23 cellular contexts compared by ENCODE assay signal in the genomic region with DNA sequence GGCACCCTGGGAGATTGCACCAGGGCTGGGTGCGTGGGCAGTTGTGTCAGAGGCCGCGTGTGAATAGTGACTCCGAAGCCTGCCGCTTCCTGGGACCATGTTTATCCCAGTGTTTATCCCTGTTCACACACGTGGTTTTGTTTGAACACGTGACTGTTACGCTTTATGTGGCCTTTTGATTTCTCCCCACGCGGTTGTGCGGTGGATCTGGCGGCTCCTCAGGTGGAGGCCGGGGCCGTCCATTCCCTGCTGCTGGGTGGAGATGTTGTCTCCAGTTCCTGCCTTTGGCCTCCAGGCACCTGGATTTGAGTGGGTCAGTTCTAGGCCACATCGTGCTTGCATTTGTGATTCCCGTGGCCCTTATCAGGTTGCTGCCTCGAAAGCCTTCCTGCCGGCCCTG. TPM values are rescaled to one million over a fixed set of nuclear protein-coding genes. Genes with fewer than 3 reads are reported as not detected.
DNase-seq lines count a peak whose midpoint lies in the region; ATAC-seq, FAIRE-seq and TF ChIP-seq lines count a peak whose summit lies in the region.
"Had no signal": no experiment of that assay in that cellular context is flagged by ENCODE, and none has a peak within 500 bp of the region (broad histone marks: within the 10 kb centered on the region; RNA-seq: fewer than 3 reads in every experiment).

No MANE protein-coding gene starts in this region.

- no peak for ATAC-seq in right lobe of liver
- no peak for ATAC-seq in HepG2
- no peak for ATAC-seq in K562

- TF ChIP-seq RAD21 in HepG2 (CRISPR knock-in tag; IDR thresholded peaks at IDR 0.05): no peak
- TF ChIP-seq RAD21 in K562 (CRISPR knock-in tag; conservative IDR thresholded peaks at IDR 0.05 in 1 of 2, IDR thresholded peaks at IDR 0.05 in 1 of 2): no peak

- no peaks in the 10 kb centered on the region for H3K4me1 ChIP-seq in right lobe of liver
- H3K4me1 ChIP-seq in HepG2 (ENCODE audit: insufficient read depth, low read length): no peaks in the 10 kb centered on the region
- no peaks in the 10 kb centered on the region for H3K4me1 ChIP-seq in K562 (replicated peaks in 1 of 2; ENCODE audit: control insufficient read depth in 2 of 2, insufficient read depth in 2 of 2, low read length in 2 of 2)
- H3K4me1 ChIP-seq: BLaER1, Caco-2 had no signal

- intact Hi-C loops in right lobe of liver (cut with DNase I) (no loop called here), HepG2 (cut with micrococcal nuclease; ENCODE audit: unreplicated experiment) (no loop called here), K562 (cut with micrococcal nuclease) (no loop called here), posterior vena cava (cut with DNase I) (no loop called here)

- H3K9me1 ChIP-seq in K562 (ENCODE audit: control insufficient read depth, insufficient read depth, low read length): no peaks in the 10 kb centered on the region

- POLR2A ChIA-PET in HepG2 (lab: Yijun Ruan, JAX) (no interaction called here), K562 (lab: Yijun Ruan, JAX) (no interaction called here)

- no peak for TF ChIP-seq EP300 in HepG2 (IDR thresholded peaks at IDR 0.05; ENCODE audit: low read depth in 2 of 2, low read length in 2 of 2)
- no peak for TF ChIP-seq EP300 in HepG2 (CRISPR knock-in tag; IDR thresholded peaks at IDR 0.05; ENCODE audit: borderline replicate concordance)
- TF ChIP-seq EP300 in K562 (IDR thresholded peaks at IDR 0.05; ENCODE audit: low read length): no peak

- H3K4me2 ChIP-seq in HepG2 (ENCODE audit: low read depth, low read length) (no peak overlapping the region), K562 (ENCODE audit: insufficient read depth, low read length) (no peak overlapping the region)
- H3K4me2 ChIP-seq: BLaER1 had no signal

- in situ Hi-C loops in HepG2 (cut with HindIII; ENCODE audit: extremely low pct_ligation_motif_present, low pct_unique_long_range_greater_than_20kb): no loop called here
- in situ Hi-C loops in K562 (cut with MboI): no loop called here

- no peak overlapping the region for H2AFZ ChIP-seq in HepG2 (ENCODE audit: low read length)
- no peak overlapping the region for H2AFZ ChIP-seq in K562 (ENCODE audit: low read depth, low read length)

- TF ChIP-seq CTCF in right lobe of liver (IDR thresholded peaks at IDR 0.05) (no peak), HepG2 (CRISPR knock-in tag; IDR thresholded peaks at IDR 0.05) (no peak), K562 (IDR thresholded peaks at IDR 0.05 in 2 of 3, conservative IDR thresholded peaks at IDR 0.05 in 1 of 3; ENCODE audit: insufficient read depth in 2 of 3, low read depth in 1 of 3, low read length in 3 of 3) (no peak)

- H3K9me3 ChIP-seq in right lobe of liver (no peaks in the 10 kb centered on the region), HepG2 (ENCODE audit: low read length) (no peaks in the 10 kb centered on the region), K562 (replicated peaks; ENCODE audit: control insufficient read depth, insufficient read depth, low read depth, low read length) (no peaks in the 10 kb centered on the region)
- H3K9me3 ChIP-seq: BLaER1, Caco-2 had no signal

- BruUV-seq in HepG2 (replicated peaks; lab: Mats Ljungman, UMichigan) (no TSS peak), K562 (replicated peaks; lab: Mats Ljungman, UMichigan) (no TSS peak)

- H3K27me3 ChIP-seq in right lobe of liver (no peaks in the 10 kb centered on the region), HepG2 (ENCODE audit: control insufficient read depth in 1 of 2, insufficient read depth in 2 of 2, low read length in 2 of 2) (no peaks in the 10 kb centered on the region), K562 (ENCODE audit: control insufficient read depth in 2 of 2, insufficient read depth in 2 of 2, low read length in 2 of 2) (no peaks in the 10 kb centered on the region)
- H3K27me3 ChIP-seq: BLaER1 had no signal

- no peak for FAIRE-seq in HepG2 (lab: Jason Lieb, UNC)
- no peak for FAIRE-seq in K562 (lab: Jason Lieb, UNC)

- DNase-seq in right lobe of liver (peak in 2 of 3 donors; percentile 17 to 21), HepG2 (ENCODE audit: low spot score) (no peak), K562 (ENCODE audit: extremely low read depth in 1 of 4, low spot score in 3 of 4) (no peak), posterior vena cava (ENCODE audit: low spot score) (peak; percentile 49), NCI-H1048 (lab: John Stamatoyannopoulos, UW) (no peak), NCI-H524 treated with DMSO at 0.1 percent for 48 hours (lab: John Stamatoyannopoulos, UW) (no peak), SW 1271 (lab: John Stamatoyannopoulos, UW) (no peak)
- DNase-seq: ACHN; Caco-2; CD4-positive, alpha-beta memory T cell; DMS 273 treated with DMSO at 0.1 percent for 48 hours; DMS79 treated with DMSO at 0.1 percent for 48 hours; H9; HFFc6; MM.1S; NCI-H1092; NCI-H146; NCI-H2029; NCI-H2227 treated with DMSO at 0.1 percent for 48 hours; NCI-H510A; NCI-H774; NK-92 treated with Interleukin-12 subunit alpha and Interleukin-12 subunit beta, amount 100 ng/mL, for 24 hours had no signal

- no peak for TF ChIP-seq POLR2A in right lobe of liver (IDR thresholded peaks at IDR 0.05)
- no peak for TF ChIP-seq POLR2A in HepG2 (IDR thresholded peaks at IDR 0.05; ENCODE audit: insufficient read depth in 1 of 2, low read depth in 2 of 2, low read length in 2 of 2)
- no peak for TF ChIP-seq POLR2A in K562 (conservative IDR thresholded peaks at IDR 0.05)

- 93% methylated on average over 6 of the region's 18 CpGs for WGBS in right lobe of liver (ENCODE audit: insufficient coverage, low coverage, low lambda C conversion rate, missing lambda C conversion rate)
- WGBS in HepG2 (ENCODE audit: low lambda C conversion rate): 96% methylated on average over 11 of the region's 18 CpGs
- WGBS in K562 (ENCODE audit: insufficient coverage, low coverage, missing lambda C conversion rate): 89% methylated on average over 18 of the region's 18 CpGs

- peaks cover 0 to 10% (median 4%) of the 10 kb centered on the region in 4 donors for H3K36me3 ChIP-seq in right lobe of liver
- H3K36me3 ChIP-seq in HepG2 (replicated peaks in 1 of 2; ENCODE audit: control insufficient read depth in 1 of 2, insufficient read depth in 2 of 2, low read length in 2 of 2): peaks cover 45 to 94% of the 10 kb centered on the region in 2 experiments
- peaks cover 96% of the 10 kb centered on the region; the same call in 2 of the 3 replicates for H3K36me3 ChIP-seq in K562 (ENCODE audit: control insufficient read depth, insufficient read depth, low read length)

- H4K20me1 ChIP-seq in HepG2 (ENCODE audit: insufficient read depth, low read length) (no peaks in the 10 kb centered on the region), K562 (replicated peaks; ENCODE audit: control insufficient read depth, insufficient read depth, low read length) (no peaks in the 10 kb centered on the region; the same call in 1 of the 2 replicates)

- H3K79me2 ChIP-seq in HepG2 (ENCODE audit: insufficient read depth, low read length) (no peaks in the 10 kb centered on the region), K562 (ENCODE audit: control insufficient read depth, insufficient read depth, low read length) (no peaks in the 10 kb centered on the region)

- H3K27ac ChIP-seq in right lobe of liver (no peak overlapping the region), HepG2 (ENCODE audit: extremely low read length, insufficient read depth, low read length) (no peak overlapping the region), K562 (ENCODE audit: extremely low read depth, low read depth, low read length) (no peak overlapping the region)
- H3K27ac ChIP-seq: BLaER1 had no signal

- no peak overlapping the region for H3K4me3 ChIP-seq in right lobe of liver
- H3K4me3 ChIP-seq in HepG2 (replicated peaks in 1 of 3; ENCODE audit: insufficient read depth in 1 of 3, low read depth in 2 of 3, low read length in 3 of 3): no peak overlapping the region
- no peak overlapping the region for H3K4me3 ChIP-seq in K562
- H3K4me3 ChIP-seq: BLaER1 had no signal

- H3K9ac ChIP-seq in HepG2 (ENCODE audit: insufficient read depth, low read depth, low read length) (no peak overlapping the region), K562 (ENCODE audit: insufficient read depth in 1 of 2, low read depth in 2 of 2, low read length in 2 of 2) (no peak overlapping the region)
- H3K9ac ChIP-seq: BLaER1 had no signal

- CTCF ChIA-PET in HepG2 (lab: Yijun Ruan, JAX; ENCODE audit: low intra/inter-chr PET ratio, low total read pairs): no interaction called here
- CTCF ChIA-PET in K562 (lab: Yijun Ruan, JAX; ENCODE audit: low intra/inter-chr PET ratio): no interaction called here

RNA-seq across cellular contexts. Expression of a gene that starts 35.1 kb away (rescaled TPM):
- total RNA-seq in right lobe of liver (10 to 100 TPM in 2 of 6 experiments, 1 to 10 TPM in 4; 6.6 to 14.7 (median 8.7) TPM), HepG2 (2016; rRNA removed; fragmentation: Illumina TruSeq; extraction: Trizol) (11.4 and 18.5 TPM in 2 replicates), K562 (2014; rRNA removed) (29.1 and 33.3 TPM in 2 replicates), K562 (2014; rRNA removed; fragmentation: Illumina TruSeq; extraction: Trizol) (10.6 and 12.0 TPM in 2 replicates), K562 (2015; rRNA removed; fragmentation: Illumina TruSeq; extraction: Trizol) (16.4 and 18.9 TPM in 2 replicates), K562 (2021) (59.6 and 63.0 TPM in 2 replicates), posterior vena cava (10 to 100 TPM; 16.2 to 17.3 TPM)
- total RNA-seq in HepG2 (2016; cell fraction: cytosol; rRNA removed; fragmentation: Illumina TruSeq; extraction: Trizol; ENCODE audit: low read depth): 11.0 and 11.5 TPM in 2 replicates
- 10.3 and 19.4 TPM in 2 replicates for total RNA-seq in HepG2 (2016; cell fraction: insoluble cytoplasmic fraction; rRNA removed; fragmentation: Illumina TruSeq; extraction: Trizol)
- total RNA-seq in HepG2 (2016; cell fraction: membrane; rRNA removed; fragmentation: Illumina TruSeq; extraction: Trizol): 15.4 and 15.7 TPM in 2 replicates
- 15.3 and 18.5 TPM in 2 replicates for total RNA-seq in HepG2 (2016; cell fraction: nucleus; rRNA removed; fragmentation: Illumina TruSeq; extraction: Trizol)
- polyA plus RNA-seq in HepG2 (2011; rRNA removed) (13.3 and 14.6 TPM in 2 replicates), K562 (2011; rRNA removed) (12.9 and 28.3 TPM in 2 replicates), K562 (2014; fragmentation: Illumina TruSeq; extraction: Trizol) (14.8 and 32.1 TPM in 2 replicates), K562 (2014; fragmentation: Nextera tagmentation; extraction: Ambion mirVana) (1 to 10 TPM in 1 of 2 experiments, under 1 TPM in 1; 0.76 to 1.4 TPM), K562 (2014; rRNA removed) (33.6 and 36.5 TPM in 2 replicates)
- 6.5 and 13.6 TPM in 2 replicates for polyA plus RNA-seq in HepG2 (2011; cell fraction: cytosol; rRNA removed)
- 45.3 and 58.0 TPM in 2 replicates for polyA plus RNA-seq in HepG2 (2011; cell fraction: nucleus; rRNA removed)
- 16.5 and 18.9 TPM in 2 replicates for polyA plus RNA-seq in HepG2 (2012)
- polyA plus RNA-seq in HepG2 (2016; cell fraction: cytosol; fragmentation: Illumina TruSeq; extraction: Trizol; ENCODE audit: low read depth): 6.0 and 6.9 TPM in 2 replicates
- 18.4 and 25.2 TPM in 2 replicates for polyA plus RNA-seq in HepG2 (2016; cell fraction: insoluble cytoplasmic fraction; fragmentation: Illumina TruSeq; extraction: Trizol; ENCODE audit: low read depth)
- 9.2 and 10.2 TPM in 2 replicates for polyA plus RNA-seq in HepG2 (2016; cell fraction: membrane; fragmentation: Illumina TruSeq; extraction: Trizol; ENCODE audit: low read depth)
- polyA plus RNA-seq in HepG2 (2016; cell fraction: nucleus; fragmentation: Illumina TruSeq; extraction: Trizol; ENCODE audit: insufficient read depth, low read depth): 43.4 and 47.9 TPM in 2 replicates
- 8.8 and 40.6 TPM in 2 replicates for polyA minus RNA-seq in HepG2 (2011; rRNA and poly(A)+ RNA removed; ENCODE audit: low replicate concordance)
- polyA minus RNA-seq in HepG2 (2011; cell fraction: cytosol; rRNA and poly(A)+ RNA removed): 11.3 and 19.9 TPM in 2 replicates
- polyA minus RNA-seq in HepG2 (2011; cell fraction: nucleus; rRNA and poly(A)+ RNA removed): 29.0 and 37.0 TPM in 2 replicates
- total RNA-seq in K562 (2011; cell fraction: chromatin; rRNA removed; ENCODE audit: low replicate concordance): 38.8 and 78.3 TPM in 2 replicates
- total RNA-seq in K562 (2011; cell fraction: nucleolus; rRNA removed): 62.0 and 74.4 TPM in 2 replicates
- total RNA-seq in K562 (2011; cell fraction: nucleoplasm; rRNA removed): 44.5 and 47.7 TPM in 2 replicates
- 19.0 and 31.9 TPM in 2 replicates for polyA plus RNA-seq in K562 (2011; cell fraction: cytosol; rRNA removed)
- 59.7 and 83.0 TPM in 2 replicates for polyA plus RNA-seq in K562 (2011; cell fraction: nucleus; rRNA removed)
- 44.5 and 46.5 TPM in 2 replicates for polyA plus RNA-seq in K562 (2012)
- polyA minus RNA-seq in K562 (2011; rRNA and poly(A)+ RNA removed): 7.8 and 9.9 TPM in 2 replicates
- polyA minus RNA-seq in K562 (2011; cell fraction: cytosol; rRNA and poly(A)+ RNA removed): 26.9 and 38.7 TPM in 2 replicates
- 48.3 and 117 TPM in 2 replicates for polyA minus RNA-seq in K562 (2011; cell fraction: nucleus; rRNA and poly(A)+ RNA removed)

Comparison
In these comparisons a context has a peak if more than half of its experiments do, and no peak if none do; other contexts are left out.
1. DNase-seq: peak in right lobe of liver (2 of 3) and posterior vena cava (single experiment); none in HepG2 (single experiment), K562 (0 of 4), NCI-H1048 (single experiment), NCI-H524 treated with DMSO at 0.1 percent for 48 hours (single experiment) and SW 1271 (0 of 2).